Comparison of ENCODE assay signal across 9 cellular contexts in genomic region chr3:136042608-136043221, GRCh38.
DNase-seq lines count a peak whose midpoint lies in the region; ATAC-seq, FAIRE-seq and TF ChIP-seq lines count a peak whose summit lies in the region.
"Had no signal": no experiment of that assay in that cellular context is flagged by ENCODE, and none has a peak within 500 bp of the region (broad histone marks: within the 10 kb centered on the region; RNA-seq: fewer than 3 reads in every experiment).

No MANE protein-coding gene starts in this region.

- H3K4me3 ChIP-seq in K562 (no peak overlapping the region), upper lobe of left lung (no peak overlapping the region)

- H4K20me1 ChIP-seq in K562 (replicated peaks; ENCODE audit: control insufficient read depth, insufficient read depth, low read length): no peaks in the 10 kb centered on the region

- DNase-seq in AG08396 (ENCODE audit: low spot score): peak; percentile 36
- DNase-seq in NCI-H2196 treated with DMSO at 0.1 percent for 48 hours (lab: John Stamatoyannopoulos, UW; ENCODE audit: unreplicated experiment): peak; percentile 46
- DNase-seq in K562 (ENCODE audit: extremely low read depth in 1 of 4, low spot score in 3 of 4): peak; percentile 16 to 54 (median 24)
- peak; percentile 88 for DNase-seq in inferior parietal cortex (ENCODE audit: extremely low spot score)
- no peak for DNase-seq in upper lobe of left lung

- H3K4me2 ChIP-seq in K562 (ENCODE audit: insufficient read depth, low read length): no peak overlapping the region

- H2AFZ ChIP-seq in K562 (ENCODE audit: low read depth, low read length): no peak overlapping the region

- BruUV-seq in K562 (replicated peaks; lab: Mats Ljungman, UMichigan): no TSS peak

- 22% methylated on average over 6 of the region's 7 CpGs for whole genome bisulfite sequencing in K562 (ENCODE audit: insufficient coverage, low coverage, missing lambda C conversion rate)
- 72 to 74% methylated on average over 7 of the region's 7 CpGs for WGBS in upper lobe of left lung, 2 donors

- in situ Hi-C loops in K562 (cut with MboI): no loop called here

- H3K27ac ChIP-seq in K562 (ENCODE audit: extremely low read depth, low read depth, low read length) (no peak overlapping the region), upper lobe of left lung (no peak overlapping the region)
- H3K27ac ChIP-seq: epithelial cell of prostate had no signal

- H3K79me2 ChIP-seq in K562 (ENCODE audit: control insufficient read depth, insufficient read depth, low read length): no peaks in the 10 kb centered on the region

- H3K4me1 ChIP-seq in K562 (replicated peaks in 1 of 2; ENCODE audit: control insufficient read depth in 2 of 2, insufficient read depth in 2 of 2, low read length in 2 of 2): no peaks in the 10 kb centered on the region
- H3K4me1 ChIP-seq in upper lobe of left lung: no peaks in the 10 kb centered on the region

- H3K36me3 ChIP-seq in K562 (ENCODE audit: control insufficient read depth, insufficient read depth, low read length): no peaks in the 10 kb centered on the region
- peaks cover 0 to 17% (median 0%) of the 10 kb centered on the region in 4 donors for H3K36me3 ChIP-seq in upper lobe of left lung

- TF ChIP-seq POLR2A in K562 (conservative IDR thresholded peaks at IDR 0.05): no peak
- no peak for TF ChIP-seq POLR2A in upper lobe of left lung (IDR thresholded peaks at IDR 0.05)

- CTCF ChIA-PET in K562 (lab: Yijun Ruan, JAX; ENCODE audit: low intra/inter-chr PET ratio): interaction anchor here (0.7 kb wide), 1 partner anchor 147 kb away, joined by 3 read pairs; no protein-coding TSS in a partner anchor

- TF ChIP-seq CTCF in K562 (IDR thresholded peaks at IDR 0.05 in 2 of 3, conservative IDR thresholded peaks at IDR 0.05 in 1 of 3; ENCODE audit: insufficient read depth in 2 of 3, low read depth in 1 of 3, low read length in 3 of 3) (peak; percentile 17 to 65 (median 52); a peak in 4 of 6 replicates), upper lobe of left lung (IDR thresholded peaks at IDR 0.05) (peak in 5 of 6 experiments; percentile 33 to 50 (median 36))

- intact Hi-C loops in K562 (cut with micrococcal nuclease): loop anchor here (1.0 to 10.0 kb wide), 2 partner anchors 124 to 1248 kb away; partner anchors contain the start of gene EPHB1

- POLR2A ChIA-PET in K562 (lab: Yijun Ruan, JAX): no interaction called here

- no peaks in the 10 kb centered on the region for H3K9me1 ChIP-seq in K562 (ENCODE audit: control insufficient read depth, insufficient read depth, low read length)

- TF ChIP-seq RAD21 in K562 (CRISPR knock-in tag; conservative IDR thresholded peaks at IDR 0.05 in 1 of 2, IDR thresholded peaks at IDR 0.05 in 1 of 2): peak; percentile 38 to 62

- H3K27me3 ChIP-seq in K562 (ENCODE audit: control insufficient read depth in 2 of 2, insufficient read depth in 2 of 2, low read length in 2 of 2): no peaks in the 10 kb centered on the region; a peak in 2 of 5 replicates
- no peaks in the 10 kb centered on the region for H3K27me3 ChIP-seq in upper lobe of left lung

- no peak overlapping the region; a peak in 1 of 4 replicates for H3K9ac ChIP-seq in K562 (ENCODE audit: insufficient read depth in 1 of 2, low read depth in 2 of 2, low read length in 2 of 2)

- TF ChIP-seq EP300 in K562 (IDR thresholded peaks at IDR 0.05; ENCODE audit: low read length) (no peak), upper lobe of left lung (IDR thresholded peaks at IDR 0.05) (no peak)

- ATAC-seq in GM19351 (IDR thresholded peaks at IDR 0.05; ENCODE audit: unreplicated experiment): peak; percentile 64
- peak; percentile 75 for ATAC-seq in K562
- peak in 1 of 2 donors; percentile 56 for ATAC-seq in upper lobe of left lung (ENCODE audit: low FRiP score in 2 of 2)
- ATAC-seq in GM21360 (IDR thresholded peaks at IDR 0.05; ENCODE audit: unreplicated experiment): no peak
- no peak for ATAC-seq in GM21381 (IDR thresholded peaks at IDR 0.05; ENCODE audit: unreplicated experiment)

- H3K9me3 ChIP-seq in K562 (replicated peaks; ENCODE audit: control insufficient read depth, insufficient read depth, low read depth, low read length) (no peaks in the 10 kb centered on the region), upper lobe of left lung (no peaks in the 10 kb centered on the region)

- FAIRE-seq in K562 (lab: Jason Lieb, UNC): no peak

TF ChIP-seq in K562, 482 proteins besides CTCF, POLR2A, EP300 and RAD21:
- TF ChIP-seq SMC3 (conservative IDR thresholded peaks at IDR 0.05; ENCODE audit: insufficient read depth, low read depth, low read length): 0 out of 2 replicates have a peak, but pooled peaks have one; percentile 12
- TF ChIP-seq MEF2A (IDR thresholded peaks at IDR 0.05; ENCODE audit: control insufficient read depth, low read depth, low read length): peak; percentile 29; the same call in 1 of the 2 replicates
- TF ChIP-seq NEUROD1 (IDR thresholded peaks at IDR 0.05; ENCODE audit: borderline replicate concordance, low read depth, low read length, partially characterized antibody): no peak
- TF ChIP-seq ZNF197 (CRISPR knock-in tag; IDR thresholded peaks at IDR 0.05; ENCODE audit: low read depth): no peak

Comparison
In these comparisons a context has a peak if more than half of its experiments do, and no peak if none do; other contexts are left out.
1. DNase-seq: peak in AG08396 (single experiment), NCI-H2196 treated with DMSO at 0.1 percent for 48 hours (single experiment), K562 (4 of 4) and inferior parietal cortex (single experiment); none in upper lobe of left lung (0 of 2).
2. ATAC-seq: peak in GM19351 (single experiment) and K562 (single experiment); none in GM21360 (single experiment) and GM21381 (single experiment).